1 cellular context compared by ENCODE assay signal in genomic region chr22:45268958-45269844, GRCh38.
TF ChIP-seq lines count a peak whose summit lies in the region.

No MANE protein-coding gene starts in this region.

TF ChIP-seq in HepG2, 621 proteins besides CTCF, POLR2A, EP300 and RAD21 (continued from another document):
- TF ChIP-seq ZSCAN5A (CRISPR knock-in tag; IDR thresholded peaks at IDR 0.05; ENCODE audit: borderline replicate concordance) (no peak), U2AF2 (IDR thresholded peaks at IDR 0.05; ENCODE audit: low read depth, low read length) (no peak), REST (IDR thresholded peaks at IDR 0.05; ENCODE audit: borderline replicate concordance in 1 of 2, low read depth in 1 of 2, low read length in 2 of 2) (no peak), NR0B2 (CRISPR knock-in tag; IDR thresholded peaks at IDR 0.05) (0 out of 2 replicates have a peak, but pooled peaks have one; percentile 5), MTF2 (CRISPR knock-in tag; IDR thresholded peaks at IDR 0.05; ENCODE audit: borderline replicate concordance) (no peak), ZNF281 (CRISPR knock-in tag; IDR thresholded peaks at IDR 0.05; ENCODE audit: borderline replicate concordance) (peak; percentile 68), PPARG (CRISPR knock-in tag; conservative IDR thresholded peaks at IDR 0.05) (peak; percentile 47; the same call in 1 of the 2 replicates), ZFP37 (CRISPR knock-in tag; IDR thresholded peaks at IDR 0.05; ENCODE audit: borderline replicate concordance) (no peak), KLF13 (CRISPR knock-in tag; IDR thresholded peaks at IDR 0.05) (no peak)
- TF ChIP-seq, protein P1, sequence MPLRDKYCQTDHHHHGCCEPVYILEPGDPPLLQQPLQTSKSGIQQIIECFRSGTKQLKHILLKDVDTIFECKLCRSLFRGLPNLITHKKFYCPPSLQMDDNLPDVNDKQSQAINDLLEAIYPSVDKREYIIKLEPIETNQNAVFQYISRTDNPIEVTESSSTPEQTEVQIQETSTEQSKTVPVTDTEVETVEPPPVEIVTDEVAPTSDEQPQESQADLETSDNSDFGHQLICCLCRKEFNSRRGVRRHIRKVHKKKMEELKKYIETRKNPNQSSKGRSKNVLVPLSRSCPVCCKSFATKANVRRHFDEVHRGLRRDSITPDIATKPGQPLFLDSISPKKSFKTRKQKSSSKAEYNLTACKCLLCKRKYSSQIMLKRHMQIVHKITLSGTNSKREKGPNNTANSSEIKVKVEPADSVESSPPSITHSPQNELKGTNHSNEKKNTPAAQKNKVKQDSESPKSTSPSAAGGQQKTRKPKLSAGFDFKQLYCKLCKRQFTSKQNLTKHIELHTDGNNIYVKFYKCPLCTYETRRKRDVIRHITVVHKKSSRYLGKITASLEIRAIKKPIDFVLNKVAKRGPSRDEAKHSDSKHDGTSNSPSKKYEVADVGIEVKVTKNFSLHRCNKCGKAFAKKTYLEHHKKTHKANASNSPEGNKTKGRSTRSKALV (CRISPR knock-in tag; IDR thresholded peaks at IDR 0.05): no peak
- TF ChIP-seq, protein P2, sequence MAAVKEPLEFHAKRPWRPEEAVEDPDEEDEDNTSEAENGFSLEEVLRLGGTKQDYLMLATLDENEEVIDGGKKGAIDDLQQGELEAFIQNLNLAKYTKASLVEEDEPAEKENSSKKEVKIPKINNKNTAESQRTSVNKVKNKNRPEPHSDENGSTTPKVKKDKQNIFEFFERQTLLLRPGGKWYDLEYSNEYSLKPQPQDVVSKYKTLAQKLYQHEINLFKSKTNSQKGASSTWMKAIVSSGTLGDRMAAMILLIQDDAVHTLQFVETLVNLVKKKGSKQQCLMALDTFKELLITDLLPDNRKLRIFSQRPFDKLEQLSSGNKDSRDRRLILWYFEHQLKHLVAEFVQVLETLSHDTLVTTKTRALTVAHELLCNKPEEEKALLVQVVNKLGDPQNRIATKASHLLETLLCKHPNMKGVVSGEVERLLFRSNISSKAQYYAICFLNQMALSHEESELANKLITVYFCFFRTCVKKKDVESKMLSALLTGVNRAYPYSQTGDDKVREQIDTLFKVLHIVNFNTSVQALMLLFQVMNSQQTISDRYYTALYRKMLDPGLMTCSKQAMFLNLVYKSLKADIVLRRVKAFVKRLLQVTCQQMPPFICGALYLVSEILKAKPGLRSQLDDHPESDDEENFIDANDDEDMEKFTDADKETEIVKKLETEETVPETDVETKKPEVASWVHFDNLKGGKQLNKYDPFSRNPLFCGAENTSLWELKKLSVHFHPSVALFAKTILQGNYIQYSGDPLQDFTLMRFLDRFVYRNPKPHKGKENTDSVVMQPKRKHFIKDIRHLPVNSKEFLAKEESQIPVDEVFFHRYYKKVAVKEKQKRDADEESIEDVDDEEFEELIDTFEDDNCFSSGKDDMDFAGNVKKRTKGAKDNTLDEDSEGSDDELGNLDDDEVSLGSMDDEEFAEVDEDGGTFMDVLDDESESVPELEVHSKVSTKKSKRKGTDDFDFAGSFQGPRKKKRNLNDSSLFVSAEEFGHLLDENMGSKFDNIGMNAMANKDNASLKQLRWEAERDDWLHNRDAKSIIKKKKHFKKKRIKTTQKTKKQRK (IDR thresholded peaks at IDR 0.05; ENCODE audit: low read length): no peak
- TF ChIP-seq, protein P3, sequence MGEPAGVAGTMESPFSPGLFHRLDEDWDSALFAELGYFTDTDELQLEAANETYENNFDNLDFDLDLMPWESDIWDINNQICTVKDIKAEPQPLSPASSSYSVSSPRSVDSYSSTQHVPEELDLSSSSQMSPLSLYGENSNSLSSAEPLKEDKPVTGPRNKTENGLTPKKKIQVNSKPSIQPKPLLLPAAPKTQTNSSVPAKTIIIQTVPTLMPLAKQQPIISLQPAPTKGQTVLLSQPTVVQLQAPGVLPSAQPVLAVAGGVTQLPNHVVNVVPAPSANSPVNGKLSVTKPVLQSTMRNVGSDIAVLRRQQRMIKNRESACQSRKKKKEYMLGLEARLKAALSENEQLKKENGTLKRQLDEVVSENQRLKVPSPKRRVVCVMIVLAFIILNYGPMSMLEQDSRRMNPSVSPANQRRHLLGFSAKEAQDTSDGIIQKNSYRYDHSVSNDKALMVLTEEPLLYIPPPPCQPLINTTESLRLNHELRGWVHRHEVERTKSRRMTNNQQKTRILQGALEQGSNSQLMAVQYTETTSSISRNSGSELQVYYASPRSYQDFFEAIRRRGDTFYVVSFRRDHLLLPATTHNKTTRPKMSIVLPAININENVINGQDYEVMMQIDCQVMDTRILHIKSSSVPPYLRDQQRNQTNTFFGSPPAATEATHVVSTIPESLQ (CRISPR knock-in tag; conservative IDR thresholded peaks at IDR 0.05): no peak
